9 cellular contexts compared by ENCODE assay signal in the genomic region with DNA sequence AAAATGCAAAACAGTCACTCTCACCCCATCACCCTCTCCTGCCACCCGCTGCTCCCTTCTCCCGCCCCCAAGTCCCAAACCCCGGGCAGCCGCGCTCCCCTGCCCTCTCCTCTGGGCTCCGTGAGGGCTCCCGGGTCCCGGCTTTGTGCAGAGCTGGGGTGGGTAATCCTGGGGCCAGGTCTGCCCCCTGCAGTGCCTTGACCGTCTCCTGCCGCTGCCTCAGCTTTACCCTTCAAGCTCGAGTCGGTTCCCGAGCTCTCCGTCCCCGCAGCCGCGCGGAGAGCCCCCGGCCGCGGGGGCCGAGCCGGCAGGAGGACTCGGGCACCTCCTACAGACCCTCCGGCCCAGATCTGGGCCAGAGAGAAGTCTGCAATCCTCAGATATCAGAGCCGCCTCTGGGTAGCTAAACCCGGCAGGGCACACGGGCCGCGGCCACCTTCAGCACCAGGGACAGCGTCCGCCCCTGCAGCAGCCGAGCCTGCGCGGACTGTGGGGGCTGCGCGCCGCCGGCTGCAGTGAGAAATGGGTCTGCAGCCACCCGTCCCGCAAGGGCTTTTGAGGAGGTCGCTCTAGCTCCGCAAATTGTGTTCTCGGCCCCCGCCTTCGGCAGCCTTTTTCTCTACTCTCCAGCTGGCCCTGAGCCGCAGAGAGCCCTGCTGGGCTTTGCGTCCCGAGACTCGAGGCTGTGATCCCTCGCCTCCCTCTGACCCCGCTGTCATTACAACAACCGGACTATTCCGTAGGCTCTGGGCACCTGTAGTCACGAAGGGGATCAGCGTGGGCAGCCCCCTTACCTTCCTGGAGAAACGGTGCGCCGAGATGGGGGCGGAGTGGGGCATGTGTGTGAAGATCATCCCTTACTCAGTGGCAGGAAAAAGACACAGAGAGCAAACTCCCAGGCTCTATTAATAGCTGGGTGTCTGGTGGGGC. TPM values are rescaled to one million over a fixed set of nuclear protein-coding genes. Genes with fewer than 3 reads are reported as not detected.
DNase-seq lines count a peak whose midpoint lies in the region; ATAC-seq and TF ChIP-seq lines count a peak whose summit lies in the region.
"Had no signal": no experiment of that assay in that cellular context is flagged by ENCODE, and none has a peak within 500 bp of the region (broad histone marks: within the 10 kb centered on the region; RNA-seq: fewer than 3 reads in every experiment).

No MANE protein-coding gene starts in this region.

- no peaks in the 10 kb centered on the region for H3K4me1 ChIP-seq in Karpas-422 (ENCODE audit: low read length)

- ATAC-seq in GM18517 (IDR thresholded peaks at IDR 0.05; ENCODE audit: unreplicated experiment): no peak
- ATAC-seq in HG02973 (IDR thresholded peaks at IDR 0.05; ENCODE audit: unreplicated experiment): no peak

- no peak overlapping the region for H3K27ac Mint-ChIP-seq in endothelial cell (ENCODE audit: unreplicated experiment)
- no peak overlapping the region for H3K27ac Mint-ChIP-seq in mesothelial cell of epicardium

- H3K79me2 ChIP-seq in Karpas-422 (ENCODE audit: low read length): no peaks in the 10 kb centered on the region

- H3K36me3 Mint-ChIP-seq in endothelial cell (ENCODE audit: low read depth, unreplicated experiment) (no peaks in the 10 kb centered on the region), mesothelial cell of epicardium (no peaks in the 10 kb centered on the region)

- H3K9me3 Mint-ChIP-seq in endothelial cell (ENCODE audit: unreplicated experiment) (no peaks in the 10 kb centered on the region), mesothelial cell of epicardium (no peaks in the 10 kb centered on the region)

- H3K4me3 Mint-ChIP-seq in endothelial cell (ENCODE audit: unreplicated experiment): peak overlapping the region; percentile 84
- peak overlapping the region; percentile 22 for H3K4me3 Mint-ChIP-seq in mesothelial cell of epicardium

- H3K36me3 ChIP-seq in Karpas-422 (ENCODE audit: insufficient read depth, low read length): no peaks in the 10 kb centered on the region

- no peak overlapping the region for H3K9ac ChIP-seq in Karpas-422 (ENCODE audit: low read length)

- TF ChIP-seq CTCF in endothelial cell (IDR thresholded peaks at IDR 0.05; ENCODE audit: unreplicated experiment) (no peak), mesothelial cell of epicardium (IDR thresholded peaks at IDR 0.05; ENCODE audit: unreplicated experiment) (no peak)

- no peaks in the 10 kb centered on the region for H3K9me3 ChIP-seq in Karpas-422 (ENCODE audit: low read length)

- no peaks in the 10 kb centered on the region for H3K27me3 ChIP-seq in Karpas-422 (ENCODE audit: low read length)

- H2AFZ ChIP-seq in Karpas-422 (ENCODE audit: low read length): no peak overlapping the region

- no peak overlapping the region for H3K4me2 ChIP-seq in Karpas-422 (ENCODE audit: low read depth, low read length, poor library complexity, severe bottlenecking)

- H3K9me2 ChIP-seq in Karpas-422 (replicated peaks; ENCODE audit: insufficient read depth, low read length): no peaks in the 10 kb centered on the region

- H3K27ac ChIP-seq in Karpas-422 (ENCODE audit: low read length): no peak overlapping the region

- DNase-seq in D341Med (ENCODE audit: low spot score) (peak; percentile 71), Karpas-422 (peak; percentile 58), endothelial cell (ENCODE audit: low spot score) (peak; percentile 87), mesothelial cell of epicardium (ENCODE audit: low spot score in 2 of 2, unreplicated experiment in 2 of 2) (peak; percentile 72 to 88)
- DNase-seq in activated CD4-positive, alpha-beta T cell treated with anti-CD3 and anti-CD28 coated beads, Interleukin-2, amount 50 U/mL, for 1 hour: peak; percentile 27
- DNase-seq in stimulated activated naive CD4-positive, alpha-beta T cell treated with Interleukin-2 at 50 U/mL for 16 hours (lab: John Stamatoyannopoulos, UW): peak; percentile 1

- no peaks in the 10 kb centered on the region for H4K20me1 ChIP-seq in Karpas-422 (ENCODE audit: insufficient read depth, low read depth, low read length)

- H3K4me1 Mint-ChIP-seq in endothelial cell (ENCODE audit: unreplicated experiment) (peaks cover 16% of the 10 kb centered on the region), mesothelial cell of epicardium (peaks cover 12% of the 10 kb centered on the region)

- H3K27me3 Mint-ChIP-seq in endothelial cell (ENCODE audit: unreplicated experiment) (peaks cover 33% of the 10 kb centered on the region), mesothelial cell of epicardium (ENCODE audit: low read depth) (peaks cover 95% of the 10 kb centered on the region)

- H3K4me3 ChIP-seq in Karpas-422 (ENCODE audit: low read length): no peak overlapping the region

RNA-seq across cellular contexts. Expression of gene PRMT8, which starts 1.2 kb away (rescaled TPM):
- total RNA-seq in Karpas-422 (2014; rRNA removed; shearing (Covaris generic); ENCODE audit: low replicate concordance): not detected in 2 replicates
- 0.10 TPM for total RNA-seq in endothelial cell (ENCODE audit: unreplicated experiment)
- total RNA-seq in mesothelial cell of epicardium: not detected in 3 replicates
- total RNA-seq: lower leg skin had no signal

Comparison
In these comparisons a context has a peak if more than half of its experiments do, and no peak if none do; other contexts are left out.
1. DNase-seq: peak in every context shown above with its lines; median percentile 87 in endothelial cell; 80 in mesothelial cell of epicardium; 71 in D341Med; 58 in Karpas-422; 27 in activated CD4-positive, alpha-beta T cell treated with anti-CD3 and anti-CD28 coated beads, Interleukin-2, amount 50 U/mL, for 1 hour; 1 in stimulated activated naive CD4-positive, alpha-beta T cell treated with Interleukin-2 at 50 U/mL for 16 hours.